Comparison of ENCODE assay signal across 18 cellular contexts in genomic region chr20:11012975-11013374, GRCh38.
DNase-seq lines count a peak whose midpoint lies in the region; ATAC-seq and TF ChIP-seq lines count a peak whose summit lies in the region.
"Had no signal": no experiment of that assay in that cellular context is flagged by ENCODE, and none has a peak within 500 bp of the region (broad histone marks: within the 10 kb centered on the region; RNA-seq: fewer than 3 reads in every experiment).

No MANE protein-coding gene starts in this region.

- H3K27ac Mint-ChIP-seq in activated T-helper 1 cell treated with anti-CD3 and anti-CD28 coated beads, Interleukin-12 subunit alpha, Interleukin-12 subunit beta, Interleukin-2, Interleukin-4 antibody, amounts not matched to agents 30 ng/mL and 10 ng/mL and 1 ng/mL, durations not matched to agents 14 hours and 24 hours and 36 hours = no peak overlapping the region
- no peak overlapping the region for H3K27ac Mint-ChIP-seq in stimulated activated naive B cell treated with anti-CD40 and anti-IgM and Interleukin-4, amounts not matched to agents 10 μg/mL and 1 μg/mL and 100 μg/mL, for 72 hours
- H3K27ac Mint-ChIP-seq: naive thymus-derived CD4-positive, alpha-beta T cell had no signal

- H3K27me3 Mint-ChIP-seq in activated T-helper 1 cell treated with anti-CD3 and anti-CD28 coated beads, Interleukin-12 subunit alpha, Interleukin-12 subunit beta, Interleukin-2, Interleukin-4 antibody, amounts not matched to agents 30 ng/mL and 10 ng/mL and 1 ng/mL, durations not matched to agents 14 hours and 24 hours and 36 hours (ENCODE audit: insufficient read depth) = no peaks in the 10 kb centered on the region
- no peaks in the 10 kb centered on the region for H3K27me3 Mint-ChIP-seq in stimulated activated naive B cell treated with anti-CD40 and anti-IgM and Interleukin-4, amounts not matched to agents 10 μg/mL and 1 μg/mL and 100 μg/mL, for 72 hours
- H3K27me3 Mint-ChIP-seq: naive thymus-derived CD4-positive, alpha-beta T cell had no signal

- H3K4me1 Mint-ChIP-seq in activated T-helper 1 cell treated with anti-CD3 and anti-CD28 coated beads, Interleukin-12 subunit alpha, Interleukin-12 subunit beta, Interleukin-2, Interleukin-4 antibody, amounts not matched to agents 30 ng/mL and 10 ng/mL and 1 ng/mL, durations not matched to agents 14 hours and 24 hours and 36 hours (ENCODE audit: low read depth) = no peaks in the 10 kb centered on the region
- H3K4me1 Mint-ChIP-seq in stimulated activated naive B cell treated with anti-CD40 and anti-IgM and Interleukin-4, amounts not matched to agents 10 μg/mL and 1 μg/mL and 100 μg/mL, for 72 hours = no peaks in the 10 kb centered on the region
- H3K4me1 Mint-ChIP-seq: naive thymus-derived CD4-positive, alpha-beta T cell had no signal

- no peak overlapping the region for H3K4me3 Mint-ChIP-seq in activated T-helper 1 cell treated with anti-CD3 and anti-CD28 coated beads, Interleukin-12 subunit alpha, Interleukin-12 subunit beta, Interleukin-2, Interleukin-4 antibody, amounts not matched to agents 30 ng/mL and 10 ng/mL and 1 ng/mL, durations not matched to agents 14 hours and 24 hours and 36 hours
- no peak overlapping the region for H3K4me3 Mint-ChIP-seq in stimulated activated naive B cell treated with anti-CD40 and anti-IgM and Interleukin-4, amounts not matched to agents 10 μg/mL and 1 μg/mL and 100 μg/mL, for 72 hours
- H3K4me3 Mint-ChIP-seq: naive thymus-derived CD4-positive, alpha-beta T cell had no signal

- H3K36me3 Mint-ChIP-seq in activated T-helper 1 cell treated with anti-CD3 and anti-CD28 coated beads, Interleukin-12 subunit alpha, Interleukin-12 subunit beta, Interleukin-2, Interleukin-4 antibody, amounts not matched to agents 30 ng/mL and 10 ng/mL and 1 ng/mL, durations not matched to agents 14 hours and 24 hours and 36 hours (ENCODE audit: low read depth) = no peaks in the 10 kb centered on the region
- H3K36me3 Mint-ChIP-seq in stimulated activated naive B cell treated with anti-CD40 and anti-IgM and Interleukin-4, amounts not matched to agents 10 μg/mL and 1 μg/mL and 100 μg/mL, for 72 hours = no peaks in the 10 kb centered on the region
- H3K36me3 Mint-ChIP-seq: naive thymus-derived CD4-positive, alpha-beta T cell had no signal

- TF ChIP-seq CTCF in choroid plexus epithelial cell (conservative IDR thresholded peaks at IDR 0.05; ENCODE audit: low read depth, low read length) = no peak

- ATAC-seq in left ventricle myocardium superior = peak; percentile 92
- ATAC-seq in stimulated activated naive B cell treated with anti-CD40 and anti-IgM and Interleukin-4, amounts not matched to agents 10 μg/mL and 1 μg/mL and 100 μg/mL, for 72 hours (replicated peaks) = no peak
- no peak for ATAC-seq in GM21825 (IDR thresholded peaks at IDR 0.05; ENCODE audit: unreplicated experiment)
- ATAC-seq: naive thymus-derived CD4-positive, alpha-beta T cell; PC-3; upper lobe of right lung had no signal

- peak; percentile 14 for DNase-seq in GM03348 (ENCODE audit: low spot score)
- peak; percentile 38 for DNase-seq in choroid plexus epithelial cell (ENCODE audit: low read depth)
- no peak for DNase-seq in left ventricle myocardium superior
- DNase-seq in skeletal muscle cell (ENCODE audit: low read depth) = peak; percentile 49
- DNase-seq in activated T-helper 1 cell treated with anti-CD3 and anti-CD28 coated beads, Interleukin-12 subunit alpha, Interleukin-12 subunit beta, Interleukin-2, Interleukin-4 antibody, amounts not matched to agents 30 ng/mL and 10 ng/mL and 1 ng/mL, durations not matched to agents 14 hours and 24 hours and 36 hours (ENCODE audit: low spot score) = no peak
- no peak for DNase-seq in stimulated activated naive B cell treated with anti-CD40 and anti-IgM and Interleukin-4, amounts not matched to agents 10 μg/mL and 1 μg/mL and 100 μg/mL, for 72 hours
- no peak for DNase-seq in SHP77 treated with DMSO at 0.1 percent for 48 hours (lab: John Stamatoyannopoulos, UW)
- DNase-seq: BE2C; head of caudate nucleus; Kasumi-1; kidney glomerular epithelial cell; naive thymus-derived CD4-positive, alpha-beta T cell; NCI-H1694 treated with DMSO at 0.1 percent for 48 hours; NCI-H526; PC-3; stimulated activated CD4-positive, alpha-beta T cell treated with anti-CD3 and anti-CD28 coated beads, Interleukin-2, amount 100 ng/mL, for 48 hours; upper lobe of right lung had no signal

- H3K9me3 Mint-ChIP-seq in activated T-helper 1 cell treated with anti-CD3 and anti-CD28 coated beads, Interleukin-12 subunit alpha, Interleukin-12 subunit beta, Interleukin-2, Interleukin-4 antibody, amounts not matched to agents 30 ng/mL and 10 ng/mL and 1 ng/mL, durations not matched to agents 14 hours and 24 hours and 36 hours = no peaks in the 10 kb centered on the region
- no peaks in the 10 kb centered on the region for H3K9me3 Mint-ChIP-seq in stimulated activated naive B cell treated with anti-CD40 and anti-IgM and Interleukin-4, amounts not matched to agents 10 μg/mL and 1 μg/mL and 100 μg/mL, for 72 hours

- no peak overlapping the region for H3K4me3 ChIP-seq in choroid plexus epithelial cell (ENCODE audit: low read depth, low read length)
- H3K4me3 ChIP-seq in skeletal muscle cell (ENCODE audit: low read depth, low read length) = no peak overlapping the region
- H3K4me3 ChIP-seq: upper lobe of right lung had no signal

- intact Hi-C loops in left ventricle myocardium superior (cut with micrococcal nuclease) = no loop called here
- intact Hi-C loops in activated T-helper 1 cell treated with anti-CD3 and anti-CD28 coated beads, Interleukin-12 subunit alpha, Interleukin-12 subunit beta, Interleukin-2, Interleukin-4 antibody, amounts not matched to agents 30 ng/mL and 10 ng/mL and 1 ng/mL, durations not matched to agents 14 hours and 24 hours and 36 hours (cut with micrococcal nuclease) = no loop called here

Comparison
In these comparisons a context has a peak if more than half of its experiments do, and no peak if none do; other contexts are left out.
1. DNase-seq: peak in GM03348 (single experiment), choroid plexus epithelial cell (single experiment) and skeletal muscle cell (single experiment); none in left ventricle myocardium superior (single experiment), activated T-helper 1 cell treated with anti-CD3 and anti-CD28 coated beads, Interleukin-12 subunit alpha, Interleukin-12 subunit beta, Interleukin-2, Interleukin-4 antibody, amounts not matched to agents 30 ng/mL and 10 ng/mL and 1 ng/mL, durations not matched to agents 14 hours and 24 hours and 36 hours (single experiment), stimulated activated naive B cell treated with anti-CD40 and anti-IgM and Interleukin-4, amounts not matched to agents 10 μg/mL and 1 μg/mL and 100 μg/mL, for 72 hours (single experiment) and SHP77 treated with DMSO at 0.1 percent for 48 hours (single experiment).